13 cellular contexts compared by ENCODE assay signal in genomic region chr11:134558916-134559616, GRCh38.
"Had no signal": no experiment of that assay in that cellular context is flagged by ENCODE, and none has a peak within 500 bp of the region (broad histone marks: within the 10 kb centered on the region; RNA-seq: fewer than 3 reads in every experiment).

No MANE protein-coding gene starts in this region.

- H3K9me3 Mint-ChIP-seq: nephron progenitor cell had no signal

- H3K36me3 ChIP-seq: cardiac muscle cell, gastroesophageal sphincter, left ventricle myocardium inferior, ovary, tibial artery had no signal

- H3K9me3 ChIP-seq: gastroesophageal sphincter, left ventricle myocardium inferior, ovary, tibial artery had no signal

- H3K4me3 ChIP-seq: cardiac muscle cell, coronary artery, gastroesophageal sphincter, left ventricle myocardium inferior, ovary, tibial artery had no signal

- H3K27me3 ChIP-seq: cardiac muscle cell, ovary, tibial artery had no signal

- DNase-seq: activated CD4-positive, alpha-beta T cell treated with anti-CD3 and anti-CD28 coated beads, Interleukin-2, amount 50 U/mL, for 1 hour; activated naive CD4-positive, alpha-beta T cell treated with Interleukin-2 at 50 U/mL for 16 hours; effector memory CD4-positive, alpha-beta T cell; left ventricle myocardium inferior; mesendoderm; nephron progenitor cell; ovary had no signal

- FAIRE-seq: astrocyte had no signal

- H3K4me1 ChIP-seq: gastroesophageal sphincter, left ventricle myocardium inferior, tibial artery had no signal

- H3K27ac ChIP-seq: cardiac muscle cell, coronary artery, epithelial cell of prostate, gastroesophageal sphincter, left ventricle myocardium inferior, ovary, tibial artery had no signal

- ATAC-seq: gastroesophageal sphincter had no signal

- H3K27ac Mint-ChIP-seq: nephron progenitor cell had no signal

- H3K4me3 Mint-ChIP-seq: nephron progenitor cell had no signal
